ENCODE assay signal across 7 cellular contexts in the genomic region with DNA sequence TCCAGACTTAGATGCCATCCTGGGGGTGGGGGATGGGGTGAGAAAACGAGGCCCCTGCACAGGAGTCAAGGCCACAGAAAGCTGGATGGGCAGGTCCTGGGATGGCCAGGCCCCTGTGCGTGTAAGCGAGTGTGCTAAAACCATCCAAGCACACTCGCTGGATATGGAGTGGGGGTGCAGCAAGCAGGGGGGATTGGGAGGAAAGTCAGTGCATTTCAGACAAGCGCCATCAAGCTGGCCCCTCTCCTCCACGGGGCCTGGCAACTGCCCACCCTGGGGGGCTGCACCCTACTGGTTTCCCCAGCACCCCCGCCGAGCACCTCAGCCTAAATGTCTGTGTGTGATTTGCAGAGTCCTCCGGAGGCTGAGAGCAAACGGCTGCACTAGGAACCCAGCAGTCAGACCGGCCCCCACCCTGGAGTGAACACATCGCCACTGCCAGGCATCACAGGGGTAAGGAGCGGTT.
A peak's percentile ranks its signal among the peaks of the same experiment; 100 is the strongest.
DNase-seq lines count a peak whose midpoint lies in the region; ATAC-seq, FAIRE-seq and TF ChIP-seq lines count a peak whose summit lies in the region.
"Not testable (repeated sequence)": the region's sequence is repeated elsewhere in the genome, so short reads cannot be mapped to it uniquely, and the experiment has no call there.

No MANE protein-coding gene starts in this region.

- TF ChIP-seq EP300 in A549 (IDR thresholded peaks at IDR 0.05); sigmoid colon (IDR thresholded peaks at IDR 0.05): not testable (repeated sequence)

- ATAC-seq in A549, result peak; percentile 39 to 52; a peak in 3 of 6 replicates
- not testable (repeated sequence) for ATAC-seq in upper lobe of right lung

- not testable (repeated sequence) for TF ChIP-seq CTCF in A549 (IDR thresholded peaks at IDR 0.05); Peyer's patch (IDR thresholded peaks at IDR 0.05); sigmoid colon (IDR thresholded peaks at IDR 0.05); upper lobe of right lung (IDR thresholded peaks at IDR 0.05)

- not testable (repeated sequence) for H3K4me1 ChIP-seq in A549, Peyer's patch, sigmoid colon, upper lobe of right lung
- H3K4me1 ChIP-seq in BLaER1 treated with 17β-estradiol and CSF1 and Interleukin-3, amounts not matched to agents 10 nM and 100 nM, result peaks cover 10 to 27% (median 20%) of the 10 kb centered on the region in 10 experiments; a peak in 17 of 20 replicates

- not testable (repeated sequence) for H3K4me3 ChIP-seq in A549; BLaER1 treated with 17β-estradiol and CSF1 and Interleukin-3, amounts not matched to agents 10 nM and 100 nM; Peyer's patch; sigmoid colon; upper lobe of right lung

- CTCF ChIA-PET in A549 (lab: Yijun Ruan, JAX), result not testable (repeated sequence)

- not testable (repeated sequence) for H3K9ac ChIP-seq in BLaER1 treated with 17β-estradiol and CSF1 and Interleukin-3, amounts not matched to agents 10 nM and 100 nM

- TF ChIP-seq RAD21 in A549 (conservative IDR thresholded peaks at IDR 0.05 in 1 of 2, IDR thresholded peaks at IDR 0.05 in 1 of 2), result not testable (repeated sequence)

- H4K20me1 ChIP-seq in BLaER1 treated with 17β-estradiol and CSF1 and Interleukin-3, amounts not matched to agents 10 nM and 100 nM, result not testable (repeated sequence)

- not testable (repeated sequence) for H3K4me2 ChIP-seq in A549
- H3K4me2 ChIP-seq in BLaER1 treated with 17β-estradiol and CSF1 and Interleukin-3, amounts not matched to agents 10 nM and 100 nM, result peak overlapping the region in 8 of 11 experiments; percentile 21 to 55 (median 44); a peak in 10 of 22 replicates

- not testable (repeated sequence) for H3K36me3 ChIP-seq in BLaER1 treated with 17β-estradiol and CSF1 and Interleukin-3, amounts not matched to agents 10 nM and 100 nM; Peyer's patch; sigmoid colon; upper lobe of right lung

- FAIRE-seq in A549 (lab: Jason Lieb, UNC), result not testable (repeated sequence)

- not testable (repeated sequence) for DNase-seq in A549 (ENCODE audit: low read depth in 1 of 2, low spot score in 1 of 2)
- DNase-seq in Peyer's patch, result peak in 2 of 3 donors; percentile 18 to 27
- peak; percentile 83 for DNase-seq in mesenteric fat pad (ENCODE audit: low spot score)
- DNase-seq in posterior vena cava (ENCODE audit: low spot score), result peak; percentile 58
- peak; percentile 30 for DNase-seq in sigmoid colon
- DNase-seq in upper lobe of right lung, result peak; percentile 33

- not testable (repeated sequence) for H3K27ac ChIP-seq in A549; BLaER1 treated with 17β-estradiol and CSF1 and Interleukin-3, amounts not matched to agents 10 nM and 100 nM; Peyer's patch; sigmoid colon; upper lobe of right lung

- intact Hi-C loops in posterior vena cava (cut with DNase I); sigmoid colon (cut with DNase I); upper lobe of right lung (cut with DNase I): not testable (repeated sequence)

- not testable (repeated sequence) for TF ChIP-seq POLR2A in A549 (IDR thresholded peaks at IDR 0.05; ENCODE audit: low read length); Peyer's patch (IDR thresholded peaks at IDR 0.05); sigmoid colon (IDR thresholded peaks at IDR 0.05)

- POLR2A ChIA-PET in A549 (lab: Yijun Ruan, JAX), result not testable (repeated sequence)

- not testable (repeated sequence) for H3K9me3 ChIP-seq in A549, Peyer's patch, sigmoid colon, upper lobe of right lung
- H3K9me3 ChIP-seq in BLaER1 treated with 17β-estradiol and CSF1 and Interleukin-3, amounts not matched to agents 10 nM and 100 nM (replicated peaks in 1 of 11), result peaks cover 28 to 38% (median 36%) of the 10 kb centered on the region in 11 experiments

- H3K27me3 ChIP-seq in BLaER1 treated with 17β-estradiol and CSF1 and Interleukin-3, amounts not matched to agents 10 nM and 100 nM; Peyer's patch; sigmoid colon; upper lobe of right lung: not testable (repeated sequence)

- 85% methylated on average over 10 of the region's 13 CpGs for WGBS in A549 (ENCODE audit: missing lambda C conversion rate)
- 62 to 76% methylated on average over 13 of the region's 13 CpGs for WGBS in sigmoid colon, 2 donors
